ENCODE assay signal across 3 cellular contexts in the genomic region with DNA sequence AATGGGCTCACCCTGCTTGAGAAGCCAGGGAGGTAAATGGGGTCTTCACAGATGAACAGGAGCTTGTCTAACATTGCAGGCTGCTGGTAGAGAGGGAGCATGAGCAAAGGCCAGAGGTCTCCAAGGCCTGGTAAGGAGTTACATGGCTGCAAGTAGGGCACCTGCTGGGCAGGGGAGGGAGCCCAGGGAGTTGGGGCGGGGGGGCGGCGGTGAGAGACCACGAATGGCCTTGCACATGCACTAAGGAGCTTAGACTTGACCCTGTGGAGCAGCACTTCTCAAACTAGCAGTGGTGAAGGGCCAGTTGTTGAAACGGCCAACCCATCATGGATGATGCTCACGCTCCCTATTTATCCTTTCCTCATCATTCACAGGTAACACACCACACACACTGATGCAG.
TF ChIP-seq lines count a peak whose summit lies in the region.

No MANE protein-coding gene starts in this region.

TF ChIP-seq in HepG2, 621 proteins besides CTCF, POLR2A, EP300 and RAD21:
- TF ChIP-seq KLF12 (CRISPR knock-in tag; IDR thresholded peaks at IDR 0.05; ENCODE audit: borderline replicate concordance) = no peak
- peak; percentile 29; the same call in 1 of the 2 replicates for TF ChIP-seq NRL (CRISPR knock-in tag; IDR thresholded peaks at IDR 0.05; ENCODE audit: borderline replicate concordance)

TF ChIP-seq in GM12878, 131 proteins besides CTCF, POLR2A, EP300 and RAD21:
- no peak for TF ChIP-seq FOS (IDR thresholded peaks at IDR 0.05; ENCODE audit: borderline replicate concordance, extremely low read depth, insufficient read length)
- TF ChIP-seq, protein P1, sequence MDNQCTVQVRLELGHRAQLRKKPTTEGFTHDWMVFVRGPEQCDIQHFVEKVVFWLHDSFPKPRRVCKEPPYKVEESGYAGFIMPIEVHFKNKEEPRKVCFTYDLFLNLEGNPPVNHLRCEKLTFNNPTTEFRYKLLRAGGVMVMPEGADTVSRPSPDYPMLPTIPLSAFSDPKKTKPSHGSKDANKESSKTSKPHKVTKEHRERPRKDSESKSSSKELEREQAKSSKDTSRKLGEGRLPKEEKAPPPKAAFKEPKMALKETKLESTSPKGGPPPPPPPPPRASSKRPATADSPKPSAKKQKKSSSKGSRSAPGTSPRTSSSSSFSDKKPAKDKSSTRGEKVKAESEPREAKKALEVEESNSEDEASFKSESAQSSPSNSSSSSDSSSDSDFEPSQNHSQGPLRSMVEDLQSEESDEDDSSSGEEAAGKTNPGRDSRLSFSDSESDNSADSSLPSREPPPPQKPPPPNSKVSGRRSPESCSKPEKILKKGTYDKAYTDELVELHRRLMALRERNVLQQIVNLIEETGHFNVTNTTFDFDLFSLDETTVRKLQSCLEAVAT (IDR thresholded peaks at IDR 0.05) = no peak
- no peak for TF ChIP-seq PAX5 (IDR thresholded peaks at IDR 0.05; ENCODE audit: borderline replicate concordance, low read depth, low read length)
- no peak for TF ChIP-seq TCF3 (IDR thresholded peaks at IDR 0.05; ENCODE audit: borderline replicate concordance, insufficient read depth, low read depth, low read length)
- no peak for TF ChIP-seq ETV6 (conservative IDR thresholded peaks at IDR 0.05 in 1 of 2, IDR thresholded peaks at IDR 0.05 in 1 of 2; ENCODE audit: borderline replicate concordance in 1 of 2, low read depth in 1 of 2)
- no peak for TF ChIP-seq HCFC1 (IDR thresholded peaks at IDR 0.05; ENCODE audit: low read length)
- TF ChIP-seq, protein P2, sequence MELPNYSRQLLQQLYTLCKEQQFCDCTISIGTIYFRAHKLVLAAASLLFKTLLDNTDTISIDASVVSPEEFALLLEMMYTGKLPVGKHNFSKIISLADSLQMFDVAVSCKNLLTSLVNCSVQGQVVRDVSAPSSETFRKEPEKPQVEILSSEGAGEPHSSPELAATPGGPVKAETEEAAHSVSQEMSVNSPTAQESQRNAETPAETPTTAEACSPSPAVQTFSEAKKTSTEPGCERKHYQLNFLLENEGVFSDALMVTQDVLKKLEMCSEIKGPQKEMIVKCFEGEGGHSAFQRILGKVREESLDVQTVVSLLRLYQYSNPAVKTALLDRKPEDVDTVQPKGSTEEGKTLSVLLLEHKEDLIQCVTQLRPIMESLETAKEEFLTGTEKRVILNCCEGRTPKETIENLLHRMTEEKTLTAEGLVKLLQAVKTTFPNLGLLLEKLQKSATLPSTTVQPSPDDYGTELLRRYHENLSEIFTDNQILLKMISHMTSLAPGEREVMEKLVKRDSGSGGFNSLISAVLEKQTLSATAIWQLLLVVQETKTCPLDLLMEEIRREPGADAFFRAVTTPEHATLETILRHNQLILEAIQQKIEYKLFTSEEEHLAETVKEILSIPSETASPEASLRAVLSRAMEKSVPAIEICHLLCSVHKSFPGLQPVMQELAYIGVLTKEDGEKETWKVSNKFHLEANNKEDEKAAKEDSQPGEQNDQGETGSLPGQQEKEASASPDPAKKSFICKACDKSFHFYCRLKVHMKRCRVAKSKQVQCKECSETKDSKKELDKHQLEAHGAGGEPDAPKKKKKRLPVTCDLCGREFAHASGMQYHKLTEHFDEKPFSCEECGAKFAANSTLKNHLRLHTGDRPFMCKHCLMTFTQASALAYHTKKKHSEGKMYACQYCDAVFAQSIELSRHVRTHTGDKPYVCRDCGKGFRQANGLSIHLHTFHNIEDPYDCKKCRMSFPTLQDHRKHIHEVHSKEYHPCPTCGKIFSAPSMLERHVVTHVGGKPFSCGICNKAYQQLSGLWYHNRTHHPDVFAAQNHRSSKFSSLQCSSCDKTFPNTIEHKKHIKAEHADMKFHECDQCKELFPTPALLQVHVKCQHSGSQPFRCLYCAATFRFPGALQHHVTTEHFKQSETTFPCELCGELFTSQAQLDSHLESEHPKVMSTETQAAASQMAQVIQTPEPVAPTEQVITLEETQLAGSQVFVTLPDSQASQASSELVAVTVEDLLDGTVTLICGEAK (IDR thresholded peaks at IDR 0.05; ENCODE audit: borderline replicate concordance) = no peak

TF ChIP-seq in SK-N-SH treated with all-trans-retinoic acid at 6 μM for 48 hours, 23 proteins besides CTCF, POLR2A, EP300 and RAD21:
- TF ChIP-seq OSR1 (CRISPR knock-in tag; IDR thresholded peaks at IDR 0.05) (no peak), ZNF70 (CRISPR knock-in tag; IDR thresholded peaks at IDR 0.05) (no peak), ISL1 (CRISPR knock-in tag; IDR thresholded peaks at IDR 0.05) (no peak), RARB (CRISPR knock-in tag; IDR thresholded peaks at IDR 0.05) (no peak), ZNF565 (CRISPR knock-in tag; conservative IDR thresholded peaks at IDR 0.05; ENCODE audit: low read depth) (no peak), ARNTL (CRISPR knock-in tag; IDR thresholded peaks at IDR 0.05; ENCODE audit: borderline replicate concordance, low read depth) (no peak)
- TF ChIP-seq, protein P3, sequence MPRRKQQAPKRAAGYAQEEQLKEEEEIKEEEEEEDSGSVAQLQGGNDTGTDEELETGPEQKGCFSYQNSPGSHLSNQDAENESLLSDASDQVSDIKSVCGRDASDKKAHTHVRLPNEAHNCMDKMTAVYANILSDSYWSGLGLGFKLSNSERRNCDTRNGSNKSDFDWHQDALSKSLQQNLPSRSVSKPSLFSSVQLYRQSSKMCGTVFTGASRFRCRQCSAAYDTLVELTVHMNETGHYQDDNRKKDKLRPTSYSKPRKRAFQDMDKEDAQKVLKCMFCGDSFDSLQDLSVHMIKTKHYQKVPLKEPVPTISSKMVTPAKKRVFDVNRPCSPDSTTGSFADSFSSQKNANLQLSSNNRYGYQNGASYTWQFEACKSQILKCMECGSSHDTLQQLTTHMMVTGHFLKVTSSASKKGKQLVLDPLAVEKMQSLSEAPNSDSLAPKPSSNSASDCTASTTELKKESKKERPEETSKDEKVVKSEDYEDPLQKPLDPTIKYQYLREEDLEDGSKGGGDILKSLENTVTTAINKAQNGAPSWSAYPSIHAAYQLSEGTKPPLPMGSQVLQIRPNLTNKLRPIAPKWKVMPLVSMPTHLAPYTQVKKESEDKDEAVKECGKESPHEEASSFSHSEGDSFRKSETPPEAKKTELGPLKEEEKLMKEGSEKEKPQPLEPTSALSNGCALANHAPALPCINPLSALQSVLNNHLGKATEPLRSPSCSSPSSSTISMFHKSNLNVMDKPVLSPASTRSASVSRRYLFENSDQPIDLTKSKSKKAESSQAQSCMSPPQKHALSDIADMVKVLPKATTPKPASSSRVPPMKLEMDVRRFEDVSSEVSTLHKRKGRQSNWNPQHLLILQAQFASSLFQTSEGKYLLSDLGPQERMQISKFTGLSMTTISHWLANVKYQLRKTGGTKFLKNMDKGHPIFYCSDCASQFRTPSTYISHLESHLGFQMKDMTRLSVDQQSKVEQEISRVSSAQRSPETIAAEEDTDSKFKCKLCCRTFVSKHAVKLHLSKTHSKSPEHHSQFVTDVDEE (CRISPR knock-in tag; IDR thresholded peaks at IDR 0.05) = no peak
TF ChIP-seq in SK-N-SH treated with all-trans-retinoic acid at 6 μM for 48 hours: peak in this region for 0.
